In genomic region chr3:193116871-193117270, GRCh38 we compare ENCODE assay signal across 38 cellular contexts.
"Had no signal": no experiment of that assay in that cellular context is flagged by ENCODE, and none has a peak within 500 bp of the region (broad histone marks: within the 10 kb centered on the region; RNA-seq: fewer than 3 reads in every experiment).

No MANE protein-coding gene starts in this region.

- H3K4me3 Mint-ChIP-seq: activated naive CD4-positive, alpha-beta T cell treated with anti-CD3 and anti-CD28 coated beads for 36 hours; activated naive CD4-positive, alpha-beta T cell treated with anti-CD3 and anti-CD28 coated beads, Interleukin-2, amount 10 ng/mL, durations not matched to agents 7 days and 5 days; activated naive CD4-positive, alpha-beta T cell treated with anti-CD3 and anti-CD28 coated beads, Interleukin-2, amount 50 U/mL, for 24 hours; activated naive CD8-positive, alpha-beta T cell; activated naive CD8-positive, alpha-beta T cell treated with anti-CD3 and anti-CD28 coated beads for 36 hours; activated naive CD8-positive, alpha-beta T cell treated with anti-CD3 and anti-CD28 coated beads, Interleukin-2, amount 10 ng/mL, durations not matched to agents 7 days and 5 days; activated naive CD8-positive, alpha-beta T cell treated with anti-CD3 and anti-CD28 coated beads, Interleukin-2, amount 50 U/mL, for 24 hours; activated T-cell treated with anti-CD3 and anti-CD28 coated beads, Interleukin-2, amount 50 U/mL, for 24 hours; activated T-cell treated with anti-CD3 and anti-CD28 coated beads, Interleukin-2, amount 50 U/mL, for 4 hours; activated T-cell treated with anti-CD3 and anti-CD28 coated beads, Interleukin-2, amount 50 U/mL, for 72 hours; activated T-helper 1 cell treated with anti-CD3 and anti-CD28 coated beads, Interleukin-12 subunit alpha, Interleukin-12 subunit beta, Interleukin-2, Interleukin-4 antibody, amounts not matched to agents 30 ng/mL and 10 ng/mL and 1 ng/mL, durations not matched to agents 14 hours and 24 hours and 36 hours; activated T-helper 17 cell treated with anti-CD3 and anti-CD28 coated beads, Interleukin-2, amount 50 U/mL, for 72 hours; brain; central memory CD8-positive, alpha-beta T cell had no signal

- H3K4me1 ChIP-seq: adrenal gland, ascending aorta, body of pancreas, breast epithelium had no signal

- H3K36me3 Mint-ChIP-seq: activated naive CD4-positive, alpha-beta T cell treated with anti-CD3 and anti-CD28 coated beads, Interleukin-2, amount 10 ng/mL, durations not matched to agents 7 days and 5 days; activated naive CD4-positive, alpha-beta T cell treated with anti-CD3 and anti-CD28 coated beads, Interleukin-2, amount 50 U/mL, for 24 hours; activated naive CD4-positive, alpha-beta T cell treated with anti-CD3 and anti-CD28 coated beads, Interleukin-2, amount 50 U/mL, for 72 hours; activated naive CD8-positive, alpha-beta T cell; activated naive CD8-positive, alpha-beta T cell treated with anti-CD3 and anti-CD28 coated beads for 36 hours; activated naive CD8-positive, alpha-beta T cell treated with anti-CD3 and anti-CD28 coated beads, Interleukin-2, amount 10 ng/mL, durations not matched to agents 7 days and 5 days; brain had no signal

- ATAC-seq: activated naive CD4-positive, alpha-beta T cell treated with anti-CD3 and anti-CD28 coated beads, Interleukin-2, amount 50 U/mL, for 72 hours; activated naive CD8-positive, alpha-beta T cell treated with anti-CD3 and anti-CD28 coated beads, Interleukin-2, amount 50 U/mL, for 24 hours; activated T-cell treated with anti-CD3 and anti-CD28 coated beads, Interleukin-2, amount 50 U/mL, for 4 hours; activated T-cell treated with anti-CD3 and anti-CD28 coated beads, Interleukin-2, amount 50 U/mL, for 72 hours; activated T-helper 17 cell treated with anti-CD3 and anti-CD28 coated beads, Interleukin-2, amount 50 U/mL, for 72 hours; body of pancreas had no signal

- H3K9me3 Mint-ChIP-seq: activated naive CD4-positive, alpha-beta T cell treated with anti-CD3 and anti-CD28 coated beads for 36 hours; activated naive CD4-positive, alpha-beta T cell treated with anti-CD3 and anti-CD28 coated beads, Interleukin-2, amount 10 ng/mL, durations not matched to agents 7 days and 5 days; activated naive CD4-positive, alpha-beta T cell treated with anti-CD3 and anti-CD28 coated beads, Interleukin-2, amount 50 U/mL, for 24 hours; activated naive CD4-positive, alpha-beta T cell treated with anti-CD3 and anti-CD28 coated beads, Interleukin-2, amount 50 U/mL, for 72 hours; activated naive CD8-positive, alpha-beta T cell treated with anti-CD3 and anti-CD28 coated beads for 36 hours; activated naive CD8-positive, alpha-beta T cell treated with anti-CD3 and anti-CD28 coated beads, Interleukin-2, amount 10 ng/mL, durations not matched to agents 7 days and 5 days; activated T-cell treated with anti-CD3 and anti-CD28 coated beads, Interleukin-2, amount 50 U/mL, for 24 hours; activated T-cell treated with anti-CD3 and anti-CD28 coated beads, Interleukin-2, amount 50 U/mL, for 4 hours; activated T-cell treated with anti-CD3 and anti-CD28 coated beads, Interleukin-2, amount 50 U/mL, for 72 hours; activated T-helper 1 cell treated with anti-CD3 and anti-CD28 coated beads, Interleukin-12 subunit alpha, Interleukin-12 subunit beta, Interleukin-2, Interleukin-4 antibody, amounts not matched to agents 30 ng/mL and 10 ng/mL and 1 ng/mL, durations not matched to agents 14 hours and 24 hours and 36 hours; activated T-helper 17 cell treated with anti-CD3 and anti-CD28 coated beads, Interleukin-2, amount 50 U/mL, for 72 hours; activated T-helper 2 cell treated with anti-CD3 and anti-CD28 coated beads, Interferon-gamma antibody, Interleukin-2, Interleukin-4, amounts not matched to agents 10 μg/mL and 5 μg/mL and 100 μg/mL, durations not matched to agents 14 hours and 24 hours and 36 hours had no signal

- H3K4me3 ChIP-seq: adrenal gland, ascending aorta, body of pancreas, breast epithelium, cardiac muscle cell had no signal

- H3K9me3 ChIP-seq: ascending aorta, body of pancreas, breast epithelium had no signal

- H3K36me3 ChIP-seq: adrenal gland, ascending aorta, brain microvascular endothelial cell, breast epithelium, cardiac muscle cell had no signal

- H3K27me3 ChIP-seq: adrenal gland, ascending aorta, body of pancreas, brain microvascular endothelial cell, breast epithelium, cardiac muscle cell had no signal

- DNase-seq: activated effector memory CD4-positive, alpha-beta T cell treated with anti-CD3 and anti-CD28 coated beads, Interleukin-2, amount 50 U/mL, for 16 hours; activated effector memory CD4-positive, alpha-beta T cell treated with Interleukin-2 at 50 U/mL for 16 hours; activated gamma-delta T cell; activated gamma-delta T cell treated with Interleukin-2 at 50 U/mL for 16 hours; activated naive CD4-positive, alpha-beta T cell; activated naive CD4-positive, alpha-beta T cell treated with anti-CD3 and anti-CD28 coated beads for 36 hours; activated naive CD4-positive, alpha-beta T cell treated with anti-CD3 and anti-CD28 coated beads, Interleukin-2, amount 10 ng/mL, durations not matched to agents 7 days and 5 days; activated naive CD4-positive, alpha-beta T cell treated with anti-CD3 and anti-CD28 coated beads, Interleukin-2, amount 50 U/mL, for 16 hours; activated naive CD4-positive, alpha-beta T cell treated with Interleukin-2 at 50 U/mL for 16 hours; activated naive CD8-positive, alpha-beta T cell treated with anti-CD3 and anti-CD28 coated beads for 36 hours; activated naive CD8-positive, alpha-beta T cell treated with anti-CD3 and anti-CD28 coated beads, Interleukin-2, amount 10 ng/mL, durations not matched to agents 7 days and 5 days; activated naive CD8-positive, alpha-beta T cell treated with anti-CD3 and anti-CD28 coated beads, Interleukin-2, amount 50 U/mL, for 24 hours; activated T-cell treated with anti-CD3 and anti-CD28 coated beads, Interleukin-2, amount 50 U/mL, for 1 hour; activated T-cell treated with anti-CD3 and anti-CD28 coated beads, Interleukin-2, amount 50 U/mL, for 24 hours; activated T-cell treated with anti-CD3 and anti-CD28 coated beads, Interleukin-2, amount 50 U/mL, for 4 hours; activated T-cell treated with anti-CD3 and anti-CD28 coated beads, Interleukin-2, amount 50 U/mL, for 48 hours; activated T-cell treated with anti-CD3 and anti-CD28 coated beads, Interleukin-2, amount 50 U/mL, for 72 hours; adrenal gland; amniotic stem cell; amygdala; anterior cingulate cortex; aorta; body of pancreas; brain microvascular endothelial cell; caudate nucleus; central memory CD4-positive, alpha-beta T cell; cerebellar nuclear complex had no signal

- H3K4me1 Mint-ChIP-seq: activated naive CD4-positive, alpha-beta T cell treated with anti-CD3 and anti-CD28 coated beads, Interleukin-2, amount 10 ng/mL, durations not matched to agents 7 days and 5 days; activated naive CD4-positive, alpha-beta T cell treated with anti-CD3 and anti-CD28 coated beads, Interleukin-2, amount 50 U/mL, for 24 hours; activated naive CD8-positive, alpha-beta T cell treated with anti-CD3 and anti-CD28 coated beads for 36 hours; activated naive CD8-positive, alpha-beta T cell treated with anti-CD3 and anti-CD28 coated beads, Interleukin-2, amount 10 ng/mL, durations not matched to agents 7 days and 5 days; activated naive CD8-positive, alpha-beta T cell treated with anti-CD3 and anti-CD28 coated beads, Interleukin-2, amount 50 U/mL, for 24 hours; activated T-helper 17 cell treated with anti-CD3 and anti-CD28 coated beads, Interleukin-2, amount 50 U/mL, for 72 hours; brain; central memory CD8-positive, alpha-beta T cell had no signal

- H3K27me3 Mint-ChIP-seq: activated naive CD4-positive, alpha-beta T cell treated with anti-CD3 and anti-CD28 coated beads, Interleukin-2, amount 10 ng/mL, durations not matched to agents 7 days and 5 days; activated naive CD8-positive, alpha-beta T cell treated with anti-CD3 and anti-CD28 coated beads for 36 hours; activated naive CD8-positive, alpha-beta T cell treated with anti-CD3 and anti-CD28 coated beads, Interleukin-2, amount 50 U/mL, for 24 hours; activated T-cell treated with anti-CD3 and anti-CD28 coated beads, Interleukin-2, amount 50 U/mL, for 24 hours had no signal

- H3K27ac Mint-ChIP-seq: activated naive CD4-positive, alpha-beta T cell treated with anti-CD3 and anti-CD28 coated beads for 36 hours; activated naive CD4-positive, alpha-beta T cell treated with anti-CD3 and anti-CD28 coated beads, Interleukin-2, amount 10 ng/mL, durations not matched to agents 7 days and 5 days; activated naive CD4-positive, alpha-beta T cell treated with anti-CD3 and anti-CD28 coated beads, Interleukin-2, amount 50 U/mL, for 24 hours; activated naive CD4-positive, alpha-beta T cell treated with anti-CD3 and anti-CD28 coated beads, Interleukin-2, amount 50 U/mL, for 72 hours; activated naive CD8-positive, alpha-beta T cell; activated naive CD8-positive, alpha-beta T cell treated with anti-CD3 and anti-CD28 coated beads for 36 hours; activated naive CD8-positive, alpha-beta T cell treated with anti-CD3 and anti-CD28 coated beads, Interleukin-2, amount 10 ng/mL, durations not matched to agents 7 days and 5 days; activated naive CD8-positive, alpha-beta T cell treated with anti-CD3 and anti-CD28 coated beads, Interleukin-2, amount 50 U/mL, for 24 hours; activated T-cell treated with anti-CD3 and anti-CD28 coated beads, Interleukin-2, amount 50 U/mL, for 24 hours; activated T-cell treated with anti-CD3 and anti-CD28 coated beads, Interleukin-2, amount 50 U/mL, for 72 hours; activated T-helper 1 cell treated with anti-CD3 and anti-CD28 coated beads, Interleukin-12 subunit alpha, Interleukin-12 subunit beta, Interleukin-2, Interleukin-4 antibody, amounts not matched to agents 30 ng/mL and 10 ng/mL and 1 ng/mL, durations not matched to agents 14 hours and 24 hours and 36 hours; activated T-helper 17 cell treated with anti-CD3 and anti-CD28 coated beads, Interleukin-2, amount 50 U/mL, for 72 hours; activated T-helper 2 cell treated with anti-CD3 and anti-CD28 coated beads, Interferon-gamma antibody, Interleukin-2, Interleukin-4, amounts not matched to agents 10 μg/mL and 5 μg/mL and 100 μg/mL, durations not matched to agents 14 hours and 24 hours and 36 hours; brain had no signal

- H3K27ac ChIP-seq: adrenal gland, ascending aorta, body of pancreas, brain microvascular endothelial cell, breast epithelium, cardiac muscle cell had no signal
